ENCODE assay signal across 11 cellular contexts in genomic region chr7:13179011-13179574, GRCh38.
A peak's percentile ranks its signal among the peaks of the same experiment; 100 is the strongest.
DNase-seq lines count a peak whose midpoint lies in the region; ATAC-seq, FAIRE-seq and TF ChIP-seq lines count a peak whose summit lies in the region.
"Had no signal": no experiment of that assay in that cellular context is flagged by ENCODE, and none has a peak within 500 bp of the region (broad histone marks: within the 10 kb centered on the region; RNA-seq: fewer than 3 reads in every experiment).

No MANE protein-coding gene starts in this region.

- no peak for TF ChIP-seq EP300 in K562 (IDR thresholded peaks at IDR 0.05; ENCODE audit: low read length)

- H3K27me3 ChIP-seq in K562 (ENCODE audit: control insufficient read depth in 2 of 2, insufficient read depth in 2 of 2, low read length in 2 of 2): no peaks in the 10 kb centered on the region
- H3K27me3 ChIP-seq in mesendoderm (ENCODE audit: insufficient read depth, low read length, poor library complexity): no peaks in the 10 kb centered on the region

- peaks cover 4% of the 10 kb centered on the region for H3K27me3 Mint-ChIP-seq in activated CD4-positive, alpha-beta memory T cell treated with anti-CD3 and anti-CD28 coated beads for 36 hours

- no peak overlapping the region for H2AK5ac ChIP-seq in mesendoderm (ENCODE audit: low read length)

- no peaks in the 10 kb centered on the region for H3K36me3 Mint-ChIP-seq in activated CD4-positive, alpha-beta memory T cell treated with anti-CD3 and anti-CD28 coated beads for 36 hours

- no peak for TF ChIP-seq POLR2A in K562 (conservative IDR thresholded peaks at IDR 0.05)

- FAIRE-seq in K562 (lab: Jason Lieb, UNC): peak; percentile 86

- H3K23ac ChIP-seq in mesendoderm (ENCODE audit: low read length): no peak overlapping the region

- POLR2A ChIA-PET in K562 (lab: Yijun Ruan, JAX): interaction anchor here (1.0 kb wide), 1 partner anchor 20 kb away, joined by 3 read pairs; no protein-coding TSS in a partner anchor
- POLR2A ChIA-PET in activated CD4-positive, alpha-beta memory T cell treated with anti-CD3 and anti-CD28 coated beads for 36 hours (lab: Charles Lee): no interaction called here

- no peaks in the 10 kb centered on the region for H3K9me3 ChIP-seq in K562 (replicated peaks; ENCODE audit: control insufficient read depth, insufficient read depth, low read depth, low read length)

- DNase-seq in NAMALWA (ENCODE audit: low spot score) (peak; percentile 31), K562 (ENCODE audit: extremely low read depth in 1 of 4, low spot score in 3 of 4) (peak in 2 of 4 experiments; percentile 12 to 48), mesendoderm (peak; percentile 21), kidney glomerular epithelial cell (lab: John Stamatoyannopoulos, UW) (no peak), middle frontal gyrus (ENCODE audit: extremely low spot score, low spot score) (no peak)
- DNase-seq in stimulated activated CD4-positive, alpha-beta T cell treated with anti-CD3 and anti-CD28 coated beads, Interleukin-12 subunit alpha, Interleukin-12 subunit beta, amount 100 ng/mL, for 4 hours: no peak
- DNase-seq in activated CD4-positive, alpha-beta memory T cell treated with anti-CD3 and anti-CD28 coated beads for 36 hours: no peak
- DNase-seq: activated CD8-positive, alpha-beta memory T cell treated with anti-CD3 and anti-CD28 coated beads for 24 hours; central memory CD4-positive, alpha-beta T cell; stimulated activated naive CD8-positive, alpha-beta T cell treated with anti-CD3 and anti-CD28 coated beads, Interleukin-15, Interleukin-2, amounts not matched to agents 100 U/mL and 50 U/mL, for 24 hours had no signal

- H3K56ac ChIP-seq in mesendoderm (ENCODE audit: low read length): no peak overlapping the region

- no peak overlapping the region for H3K18ac ChIP-seq in mesendoderm (ENCODE audit: low read length)

- no peak overlapping the region for H3K27ac Mint-ChIP-seq in activated CD4-positive, alpha-beta memory T cell treated with anti-CD3 and anti-CD28 coated beads for 36 hours

- no peak overlapping the region for H2BK5ac ChIP-seq in mesendoderm (ENCODE audit: low read length)

- no peaks in the 10 kb centered on the region for H3K9me1 ChIP-seq in K562 (ENCODE audit: control insufficient read depth, insufficient read depth, low read length)

- WGBS in K562 (ENCODE audit: insufficient coverage, low coverage, missing lambda C conversion rate): 10% methylated on average over 5 of the region's 5 CpGs
- WGBS in mesendoderm (ENCODE audit: extremely low coverage, insufficient coverage, low lambda C conversion rate): no CpG with 5 or more reads among the region's 5 CpGs

- CTCF ChIA-PET in K562 (lab: Yijun Ruan, JAX; ENCODE audit: low intra/inter-chr PET ratio): interaction anchor here (1.3 kb wide), 1 partner anchor 492 kb away, joined by 7 read pairs; the partner anchor contains the start of gene ARL4A
- CTCF ChIA-PET in activated CD4-positive, alpha-beta memory T cell treated with anti-CD3 and anti-CD28 coated beads for 36 hours (lab: Charles Lee): no interaction called here

- no peak overlapping the region for H3K4ac ChIP-seq in mesendoderm (ENCODE audit: low read depth, low read length)

- TF ChIP-seq CTCF in K562 (IDR thresholded peaks at IDR 0.05 in 2 of 3, conservative IDR thresholded peaks at IDR 0.05 in 1 of 3; ENCODE audit: insufficient read depth in 2 of 3, low read depth in 1 of 3, low read length in 3 of 3): peak in 2 of 3 experiments; percentile 38 to 51; a peak in 3 of 6 replicates

- H4K5ac ChIP-seq in mesendoderm (ENCODE audit: low read length): no peak overlapping the region

- no peak overlapping the region for H2BK15ac ChIP-seq in mesendoderm (replicated peaks; ENCODE audit: low read depth)

- intact Hi-C loops in K562 (cut with micrococcal nuclease): loop anchor here (1.0 kb wide), 1 partner anchor 492 kb away; the partner anchor contains the start of gene ARL4A
- intact Hi-C loops in activated CD4-positive, alpha-beta memory T cell treated with anti-CD3 and anti-CD28 coated beads for 36 hours (cut with micrococcal nuclease): no loop called here

- H3K36me3 ChIP-seq in K562 (ENCODE audit: control insufficient read depth, insufficient read depth, low read length): no peaks in the 10 kb centered on the region
- H3K36me3 ChIP-seq in mesendoderm (ENCODE audit: control insufficient read depth, insufficient read depth, low read length): no peaks in the 10 kb centered on the region

- no TSS peak for BruUV-seq in K562 (replicated peaks; lab: Mats Ljungman, UMichigan)

- no peak overlapping the region for H2AFZ ChIP-seq in K562 (ENCODE audit: low read depth, low read length)

- H3K9me3 Mint-ChIP-seq in activated CD4-positive, alpha-beta memory T cell treated with anti-CD3 and anti-CD28 coated beads for 36 hours: no peaks in the 10 kb centered on the region

- H3K4me1 Mint-ChIP-seq in activated CD4-positive, alpha-beta memory T cell treated with anti-CD3 and anti-CD28 coated beads for 36 hours (ENCODE audit: low read depth): no peaks in the 10 kb centered on the region

- H2BK120ac ChIP-seq in mesendoderm (ENCODE audit: low read depth, low read length): no peak overlapping the region

- in situ Hi-C loops in K562 (cut with MboI): no loop called here

- peak; percentile 55 to 77 for TF ChIP-seq RAD21 in K562 (CRISPR knock-in tag; conservative IDR thresholded peaks at IDR 0.05 in 1 of 2, IDR thresholded peaks at IDR 0.05 in 1 of 2)

- H3K4me2 ChIP-seq in K562 (ENCODE audit: insufficient read depth, low read length): no peak overlapping the region
- no peak overlapping the region for H3K4me2 ChIP-seq in mesendoderm (ENCODE audit: low read length)

- H3K4me1 ChIP-seq in K562 (replicated peaks in 1 of 2; ENCODE audit: control insufficient read depth in 2 of 2, insufficient read depth in 2 of 2, low read length in 2 of 2) (peaks cover 0 to 2% of the 10 kb centered on the region in 2 experiments; a peak in 1 of 5 replicates), mesendoderm (ENCODE audit: control insufficient read depth, low read depth, low read length) (no peaks in the 10 kb centered on the region)

- H3K9ac ChIP-seq in K562 (ENCODE audit: insufficient read depth in 1 of 2, low read depth in 2 of 2, low read length in 2 of 2) (no peak overlapping the region), mesendoderm (ENCODE audit: low read length) (no peak overlapping the region)

- peak; percentile 71 for ATAC-seq in GM18867 (IDR thresholded peaks at IDR 0.05; ENCODE audit: unreplicated experiment)
- peak; percentile 86 for ATAC-seq in K562
- ATAC-seq: stimulated activated naive CD8-positive, alpha-beta T cell treated with anti-CD3 and anti-CD28 coated beads, Interleukin-15, Interleukin-2, amounts not matched to agents 100 U/mL and 50 U/mL, for 24 hours had no signal

- H3K4me3 ChIP-seq in K562: no peak overlapping the region
- H3K4me3 ChIP-seq in mesendoderm (ENCODE audit: low read length): no peak overlapping the region

- no peak overlapping the region for H3K4me3 Mint-ChIP-seq in activated CD4-positive, alpha-beta memory T cell treated with anti-CD3 and anti-CD28 coated beads for 36 hours

- no peaks in the 10 kb centered on the region for H4K20me1 ChIP-seq in K562 (replicated peaks; ENCODE audit: control insufficient read depth, insufficient read depth, low read length)

- H4K8ac ChIP-seq in mesendoderm (ENCODE audit: low read depth, low read length): no peak overlapping the region

- no peak overlapping the region for H3K27ac ChIP-seq in K562 (ENCODE audit: extremely low read depth, low read depth, low read length)
- no peak overlapping the region for H3K27ac ChIP-seq in mesendoderm (ENCODE audit: low read depth, low read length)

- no peaks in the 10 kb centered on the region for H3K79me2 ChIP-seq in K562 (ENCODE audit: control insufficient read depth, insufficient read depth, low read length)
- H3K79me2 ChIP-seq in mesendoderm (ENCODE audit: control insufficient read depth, insufficient read depth, low read length): no peaks in the 10 kb centered on the region

- no peaks in the 10 kb centered on the region for H3K79me1 ChIP-seq in mesendoderm (ENCODE audit: low read length)

TF ChIP-seq in K562, 482 proteins besides CTCF, POLR2A, EP300 and RAD21 (continues in another document):
- TF ChIP-seq PREB (CRISPR knock-in tag; IDR thresholded peaks at IDR 0.05) (no peak), CHAMP1 (IDR thresholded peaks at IDR 0.05) (0 out of 2 replicates have a peak, but pooled peaks have one; percentile 19), FOXA3 (CRISPR knock-in tag; conservative IDR thresholded peaks at IDR 0.05 in 1 of 2, IDR thresholded peaks at IDR 0.05 in 1 of 2) (peak in 1 of 2 experiments; percentile 56; a peak in 2 of 4 replicates)

Comparison
In these comparisons a context has a peak if more than half of its experiments do, and no peak if none do; other contexts are left out.
1. DNase-seq: peak in NAMALWA (single experiment) and mesendoderm (single experiment); none in stimulated activated CD4-positive, alpha-beta T cell treated with anti-CD3 and anti-CD28 coated beads, Interleukin-12 subunit alpha, Interleukin-12 subunit beta, amount 100 ng/mL, for 4 hours (single experiment), kidney glomerular epithelial cell (single experiment), middle frontal gyrus (single experiment) and activated CD4-positive, alpha-beta memory T cell treated with anti-CD3 and anti-CD28 coated beads for 36 hours (single experiment).